In genomic region chr11:67955461-67956007, GRCh38 we compare ENCODE assay signal across 8 cellular contexts. TPM values are rescaled to one million over a fixed set of nuclear protein-coding genes. Genes with fewer than 3 reads are reported as not detected.
A peak's percentile ranks its signal among the peaks of the same experiment; 100 is the strongest.
DNase-seq lines count a peak whose midpoint lies in the region; TF ChIP-seq lines count a peak whose summit lies in the region.
"Not testable (repeated sequence)": the region's sequence is repeated elsewhere in the genome, so short reads cannot be mapped to it uniquely, and the experiment has no call there.

No MANE protein-coding gene starts in this region.

- H3K36me3 Mint-ChIP-seq in immature natural killer cell: not testable (repeated sequence)

- not testable (repeated sequence) for H3K9me3 ChIP-seq in suprapubic skin

- H3K4me3 ChIP-seq in rectal smooth muscle tissue (ENCODE audit: low read length) (peak overlapping the region; percentile 64), suprapubic skin (peak overlapping the region; percentile 56)

- not testable (repeated sequence) for H3K9ac ChIP-seq in rectal smooth muscle tissue (ENCODE audit: low read length)

- peak; percentile 27 to 94 for TF ChIP-seq CTCF in suprapubic skin (IDR thresholded peaks at IDR 0.05)

- not testable (repeated sequence) for H3K4me1 ChIP-seq in rectal smooth muscle tissue (ENCODE audit: control insufficient read depth, insufficient read depth, low read length); suprapubic skin

- peak; percentile 63 for DNase-seq in EH (ENCODE audit: low read depth)
- peak; percentile 70 for DNase-seq in LoVo (ENCODE audit: low spot score)
- peak; percentile 62 for DNase-seq in RKO (ENCODE audit: low spot score)
- peak; percentile 12 for DNase-seq in activated CD8-positive, alpha-beta memory T cell treated with anti-CD3 and anti-CD28 coated beads, Interleukin-2, amount 50 U/mL, for 1 hour (ENCODE audit: extremely low read depth)
- DNase-seq in cortex of kidney (lab: John Stamatoyannopoulos, UW): peak; percentile 14
- DNase-seq in immature natural killer cell: peak; percentile 70 to 79 (median 78)
- peak in 1 of 2 donors; percentile 71 for DNase-seq in suprapubic skin (ENCODE audit: low spot score in 2 of 2)

- not testable (repeated sequence) for TF ChIP-seq EP300 in suprapubic skin (IDR thresholded peaks at IDR 0.05)

- peaks cover 0 to 10% of the 10 kb centered on the region in 2 donors for H3K4me1 Mint-ChIP-seq in immature natural killer cell

- not testable (repeated sequence) for H3K36me3 ChIP-seq in rectal smooth muscle tissue (ENCODE audit: control insufficient read depth, insufficient read depth, low read length); suprapubic skin

- not testable (repeated sequence) for H3K27me3 ChIP-seq in rectal smooth muscle tissue (ENCODE audit: control insufficient read depth, insufficient read depth, low read length)
- peaks cover 17% of the 10 kb centered on the region for H3K27me3 ChIP-seq in suprapubic skin

- WGBS in suprapubic skin: 2% methylated on average over 10 of the region's 57 CpGs

- peak overlapping the region; percentile 77 to 87 (median 85) for H3K4me3 Mint-ChIP-seq in immature natural killer cell

- H3K27me3 Mint-ChIP-seq in immature natural killer cell (ENCODE audit: low read depth in 3 of 3): peaks cover 3 to 11% (median 10%) of the 10 kb centered on the region in 3 donors

- not testable (repeated sequence) for H3K27ac ChIP-seq in rectal smooth muscle tissue (ENCODE audit: low read depth, low read length); suprapubic skin

- not testable (repeated sequence) for TF ChIP-seq POLR2A in suprapubic skin (IDR thresholded peaks at IDR 0.05)

- H3K9me3 Mint-ChIP-seq in immature natural killer cell: not testable (repeated sequence)

- H3K27ac Mint-ChIP-seq in immature natural killer cell: peak overlapping the region in 5 of 6 donors; percentile 40 to 83 (median 80)

RNA-seq across cellular contexts. Expression of gene UNC93B1, which starts 48.4 kb away (rescaled TPM):
- polyA plus RNA-seq in immature natural killer cell: 10 to 100 TPM; 29.7 to 42.7 (median 38.6) TPM
- 10 to 100 TPM; 22.7 to 34.3 (median 28.1) TPM for total RNA-seq in suprapubic skin

RNA-seq across cellular contexts. Expression of gene ALDH3B1, which starts 54.6 kb away (rescaled TPM):
- 1 to 10 TPM in 2 of 3 donors, not detected in 1; 3.4 to 3.8 TPM for polyA plus RNA-seq in immature natural killer cell
- total RNA-seq in suprapubic skin: 1 to 10 TPM; 3.2 to 6.4 (median 5.9) TPM
